Comparison of ENCODE assay signal across 10 cellular contexts in the genomic region with DNA sequence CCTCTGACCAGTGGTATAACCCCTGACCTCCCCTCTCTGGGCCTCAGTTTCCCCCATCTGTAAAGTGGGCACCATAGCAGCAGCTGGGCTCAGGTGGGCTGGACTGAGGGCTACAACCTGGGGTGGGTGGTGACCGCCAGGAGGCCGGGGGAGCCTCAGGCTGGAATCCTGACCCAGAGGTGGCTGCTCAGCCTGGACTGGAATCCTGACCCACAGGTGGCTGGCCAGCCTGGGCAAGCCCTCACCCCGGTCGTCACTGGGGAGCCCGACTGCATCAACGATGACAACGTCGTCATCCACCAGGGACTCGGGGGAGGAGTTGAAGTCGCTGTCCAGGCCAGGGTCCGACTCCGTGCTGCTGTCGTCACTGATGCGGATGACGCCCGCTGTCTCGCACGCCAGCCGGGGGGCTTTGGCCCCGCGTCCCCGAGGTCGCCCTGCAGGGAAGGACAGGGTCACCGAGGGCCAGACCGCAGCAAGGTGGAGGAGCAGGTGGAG. TPM values are rescaled to one million over a fixed set of nuclear protein-coding genes. Genes with fewer than 3 reads are reported as not detected.
DNase-seq lines count a peak whose midpoint lies in the region; ATAC-seq, FAIRE-seq and TF ChIP-seq lines count a peak whose summit lies in the region.
"Had no signal": no experiment of that assay in that cellular context is flagged by ENCODE, and none has a peak within 500 bp of the region (broad histone marks: within the 10 kb centered on the region; RNA-seq: fewer than 3 reads in every experiment).

No MANE protein-coding gene starts in this region.

- no peak for ATAC-seq in K562
- ATAC-seq in lower lobe of right lung = no peak
- no peak for ATAC-seq in HG03469 (IDR thresholded peaks at IDR 0.05; ENCODE audit: unreplicated experiment)

- H3K9me3 ChIP-seq in K562 (replicated peaks; ENCODE audit: control insufficient read depth, insufficient read depth, low read depth, low read length) = no peaks in the 10 kb centered on the region
- H3K9me3 ChIP-seq in lower lobe of right lung = no peaks in the 10 kb centered on the region
- H3K9me3 ChIP-seq in stomach = no peaks in the 10 kb centered on the region
- H3K9me3 ChIP-seq in Karpas-422 (ENCODE audit: low read length) = no peaks in the 10 kb centered on the region

- no peak for TF ChIP-seq CTCF in K562 (IDR thresholded peaks at IDR 0.05 in 2 of 3, conservative IDR thresholded peaks at IDR 0.05 in 1 of 3; ENCODE audit: insufficient read depth in 2 of 3, low read depth in 1 of 3, low read length in 3 of 3)
- no peak for TF ChIP-seq CTCF in lower lobe of right lung (IDR thresholded peaks at IDR 0.05)
- TF ChIP-seq CTCF in stomach (IDR thresholded peaks at IDR 0.05) = no peak

- no TSS peak for BruUV-seq in K562 (replicated peaks; lab: Mats Ljungman, UMichigan)

- no peak for TF ChIP-seq RAD21 in K562 (CRISPR knock-in tag; conservative IDR thresholded peaks at IDR 0.05 in 1 of 2, IDR thresholded peaks at IDR 0.05 in 1 of 2)

- H3K4me1 ChIP-seq in K562 (replicated peaks in 1 of 2; ENCODE audit: control insufficient read depth in 2 of 2, insufficient read depth in 2 of 2, low read length in 2 of 2) (peaks cover 9 to 75% of the 10 kb centered on the region in 2 experiments), lower lobe of right lung (peaks cover 25% of the 10 kb centered on the region), stomach (peaks cover 24 to 37% (median 30%) of the 10 kb centered on the region in 4 donors), Karpas-422 (ENCODE audit: low read length) (peaks cover 3% of the 10 kb centered on the region; the same call in 1 of the 2 replicates)

- intact Hi-C loops in K562 (cut with micrococcal nuclease) (loop anchor here (2.0 to 5.0 kb wide), 2 partner anchors 78 to 127 kb away; partner anchors contain the start of gene ATP5F1D), lower lobe of right lung (cut with DNase I) (no loop called here), stomach (cut with DNase I; ENCODE audit: low total_unique reads) (loop anchor here (5.0 kb wide), 1 partner anchor 68 kb away; no protein-coding TSS in a partner anchor)

- H3K9me2 ChIP-seq in Karpas-422 (replicated peaks; ENCODE audit: insufficient read depth, low read length) = no peaks in the 10 kb centered on the region

- WGBS in K562 (ENCODE audit: insufficient coverage, low coverage, missing lambda C conversion rate) = 94% methylated on average over 12 of the region's 25 CpGs
- 91 to 95% (median 93%) methylated on average over 20 to 25 of the region's 25 CpGs for WGBS in stomach, 5 donors

- CTCF ChIA-PET in K562 (lab: Yijun Ruan, JAX; ENCODE audit: low intra/inter-chr PET ratio) = interaction anchor here (0.7 to 3.8 kb wide), 4 partner anchors 80 to 126 kb away, joined by 3 to 21 read pairs (median 14); partner anchors contain the start of gene ATP5F1D

- H4K20me1 ChIP-seq in K562 (replicated peaks; ENCODE audit: control insufficient read depth, insufficient read depth, low read length) = no peaks in the 10 kb centered on the region
- peaks cover 5% of the 10 kb centered on the region; the same call in 1 of the 2 replicates for H4K20me1 ChIP-seq in Karpas-422 (ENCODE audit: insufficient read depth, low read depth, low read length)

- no peak for TF ChIP-seq POLR2A in GM12891 (IDR thresholded peaks at IDR 0.05; ENCODE audit: low read depth, low read length)
- TF ChIP-seq POLR2A in K562 (conservative IDR thresholded peaks at IDR 0.05) = no peak; the same call in 1 of the 2 replicates
- no peak for TF ChIP-seq POLR2A in stomach (IDR thresholded peaks at IDR 0.05)

- peaks cover 74% of the 10 kb centered on the region; the same call in 2 of the 3 replicates for H3K36me3 ChIP-seq in K562 (ENCODE audit: control insufficient read depth, insufficient read depth, low read length)
- H3K36me3 ChIP-seq in lower lobe of right lung = peaks cover 96% of the 10 kb centered on the region
- peaks cover 72 to 100% (median 96%) of the 10 kb centered on the region in 4 donors for H3K36me3 ChIP-seq in stomach
- no peaks in the 10 kb centered on the region for H3K36me3 ChIP-seq in Karpas-422 (ENCODE audit: insufficient read depth, low read length)

- H3K27me3 ChIP-seq in K562 (ENCODE audit: control insufficient read depth in 2 of 2, insufficient read depth in 2 of 2, low read length in 2 of 2) (no peaks in the 10 kb centered on the region), lower lobe of right lung (ENCODE audit: low read depth) (no peaks in the 10 kb centered on the region), stomach (no peaks in the 10 kb centered on the region), Karpas-422 (ENCODE audit: low read length) (no peaks in the 10 kb centered on the region)

- H3K9me1 ChIP-seq in K562 (ENCODE audit: control insufficient read depth, insufficient read depth, low read length) = no peaks in the 10 kb centered on the region

- H3K27ac ChIP-seq in K562 (ENCODE audit: extremely low read depth, low read depth, low read length) = peak overlapping the region; percentile 62; the same call in 1 of the 3 replicates
- H3K27ac ChIP-seq in lower lobe of right lung = peak overlapping the region; percentile 76
- peak overlapping the region; percentile 25 to 87 (median 82) for H3K27ac ChIP-seq in stomach
- H3K27ac ChIP-seq in Karpas-422 (ENCODE audit: low read length) = no peak overlapping the region
- H3K27ac ChIP-seq: epithelial cell of prostate had no signal

- H3K4me3 ChIP-seq in K562 (no peak overlapping the region), lower lobe of right lung (no peak overlapping the region), stomach (peak overlapping the region in 2 of 4 donors; percentile 5 to 29), Karpas-422 (ENCODE audit: low read length) (no peak overlapping the region)

- TF ChIP-seq EP300 in K562 (IDR thresholded peaks at IDR 0.05; ENCODE audit: low read length) (no peak), stomach (IDR thresholded peaks at IDR 0.05) (no peak)

- FAIRE-seq in GM12891 (lab: Jason Lieb, UNC) (peak; percentile 55), K562 (lab: Jason Lieb, UNC) (no peak)
- FAIRE-seq: RCC 7860 had no signal

- DNase-seq in GM12891 (ENCODE audit: insufficient read length, low spot score) (no peak), K562 (ENCODE audit: extremely low read depth in 1 of 4, low spot score in 3 of 4) (no peak), lower lobe of right lung (no peak), stomach (no peak), AG08396 (ENCODE audit: low spot score) (no peak), Karpas-422 (no peak)
- DNase-seq in stimulated activated CD4-positive, alpha-beta T cell treated with anti-CD3 and anti-CD28 coated beads, Interleukin-15, amount 100 ng/mL, for 24 hours = no peak

- POLR2A ChIA-PET in K562 (lab: Yijun Ruan, JAX) = interaction anchor here (0.6 to 2.3 kb wide), 8 partner anchors 9 to 155 kb away, joined by 3 to 14 read pairs (median 4); partner anchors contain the start of genes ATP5F1D, CIRBP and GPX4

- H3K4me2 ChIP-seq in K562 (ENCODE audit: insufficient read depth, low read length) (no peak overlapping the region), Karpas-422 (ENCODE audit: low read depth, low read length, poor library complexity, severe bottlenecking) (no peak overlapping the region)

- H3K9ac ChIP-seq in K562 (ENCODE audit: insufficient read depth in 1 of 2, low read depth in 2 of 2, low read length in 2 of 2) (peak overlapping the region in 1 of 2 experiments; percentile 33; a peak in 2 of 4 replicates), Karpas-422 (ENCODE audit: low read length) (no peak overlapping the region)

- in situ Hi-C loops in K562 (cut with MboI) = no loop called here

- H3K79me2 ChIP-seq in K562 (ENCODE audit: control insufficient read depth, insufficient read depth, low read length) (peaks cover 3% of the 10 kb centered on the region; the same call in 1 of the 3 replicates), Karpas-422 (ENCODE audit: low read length) (no peaks in the 10 kb centered on the region)

- H2AFZ ChIP-seq in K562 (ENCODE audit: low read depth, low read length) (no peak overlapping the region), Karpas-422 (ENCODE audit: low read length) (no peak overlapping the region)

RNA-seq across cellular contexts. Expression of gene GPX4, which starts 10.2 kb away (rescaled TPM):
- 472 TPM for polyA plus RNA-seq in GM12891 (2012; ENCODE audit: low read depth, missing spikeins)
- total RNA-seq in K562 (2011; cell fraction: chromatin; rRNA removed; ENCODE audit: low replicate concordance) = 61.5 and 154 TPM in 2 replicates
- total RNA-seq in K562 (2011; cell fraction: nucleolus; rRNA removed) = 171 and 189 TPM in 2 replicates
- total RNA-seq in K562 (2011; cell fraction: nucleoplasm; rRNA removed) = 129 and 161 TPM in 2 replicates
- total RNA-seq in K562 (2014; rRNA removed) = 639 and 643 TPM in 2 replicates
- total RNA-seq in K562 (2014; rRNA removed; fragmentation: Illumina TruSeq; extraction: Trizol) = 131 and 209 TPM in 2 replicates
- 349 and 395 TPM in 2 replicates for total RNA-seq in K562 (2015; rRNA removed; fragmentation: Illumina TruSeq; extraction: Trizol)
- 383 and 392 TPM in 2 replicates for total RNA-seq in K562 (2021)
- polyA plus RNA-seq in K562 (2011; rRNA removed) = 223 and 286 TPM in 2 replicates
- 531 and 777 TPM in 2 replicates for polyA plus RNA-seq in K562 (2011; cell fraction: cytosol; rRNA removed)
- polyA plus RNA-seq in K562 (2011; cell fraction: nucleus; rRNA removed) = 389 and 485 TPM in 2 replicates
- 659 and 746 TPM in 2 replicates for polyA plus RNA-seq in K562 (2012)
- polyA plus RNA-seq in K562 (2014; fragmentation: Illumina TruSeq; extraction: Trizol) = 434 and 536 TPM in 2 replicates
- 100 to 1,000 TPM in 1 of 2 experiments, 10 to 100 TPM in 1; 61.4 to 125 TPM for polyA plus RNA-seq in K562 (2014; fragmentation: Nextera tagmentation; extraction: Ambion mirVana)
- polyA plus RNA-seq in K562 (2014; rRNA removed) = 661 and 856 TPM in 2 replicates
- polyA minus RNA-seq in K562 (2011; rRNA and poly(A)+ RNA removed) = 117 and 134 TPM in 2 replicates
- polyA minus RNA-seq in K562 (2011; cell fraction: cytosol; rRNA and poly(A)+ RNA removed) = 191 and 300 TPM in 2 replicates
- 54.3 and 64.1 TPM in 2 replicates for polyA minus RNA-seq in K562 (2011; cell fraction: nucleus; rRNA and poly(A)+ RNA removed)
- total RNA-seq in lower lobe of right lung = 378 TPM
- total RNA-seq in stomach = 100 to 1,000 TPM in 4 of 5 donors, 10 to 100 TPM in 1; 90.0 to 710 (median 158) TPM
- 100 to 1,000 TPM; 433 to 532 (median 509) TPM for polyA plus RNA-seq in stomach
- 286 and 423 TPM in 2 replicates for total RNA-seq in Karpas-422 (2014; rRNA removed; shearing (Covaris generic); ENCODE audit: low replicate concordance)

RNA-seq across cellular contexts. Expression of gene POLR2E, which starts 18.9 kb away (rescaled TPM):
- polyA plus RNA-seq in GM12891 (2012; ENCODE audit: low read depth, missing spikeins) = 196 TPM
- total RNA-seq in K562 (2011; cell fraction: chromatin; rRNA removed; ENCODE audit: low replicate concordance) = 38.2 and 129 TPM in 2 replicates
- 126 and 135 TPM in 2 replicates for total RNA-seq in K562 (2011; cell fraction: nucleolus; rRNA removed)
- total RNA-seq in K562 (2011; cell fraction: nucleoplasm; rRNA removed) = 74.1 and 78.7 TPM in 2 replicates
- 297 and 441 TPM in 2 replicates for total RNA-seq in K562 (2014; rRNA removed)
- 40.2 and 78.0 TPM in 2 replicates for total RNA-seq in K562 (2014; rRNA removed; fragmentation: Illumina TruSeq; extraction: Trizol)
- total RNA-seq in K562 (2015; rRNA removed; fragmentation: Illumina TruSeq; extraction: Trizol) = 141 and 144 TPM in 2 replicates
- total RNA-seq in K562 (2021) = 328 and 351 TPM in 2 replicates
- polyA plus RNA-seq in K562 (2011; rRNA removed) = 244 and 334 TPM in 2 replicates
- 305 and 616 TPM in 2 replicates for polyA plus RNA-seq in K562 (2011; cell fraction: cytosol; rRNA removed)
- 112 and 143 TPM in 2 replicates for polyA plus RNA-seq in K562 (2011; cell fraction: nucleus; rRNA removed)
- polyA plus RNA-seq in K562 (2012) = 291 and 445 TPM in 2 replicates
- polyA plus RNA-seq in K562 (2014; fragmentation: Illumina TruSeq; extraction: Trizol) = 267 and 448 TPM in 2 replicates
- polyA plus RNA-seq in K562 (2014; fragmentation: Nextera tagmentation; extraction: Ambion mirVana) = 10 to 100 TPM in 1 of 2 experiments, 1 to 10 TPM in 1; 3.4 to 32.5 TPM
- 413 and 438 TPM in 2 replicates for polyA plus RNA-seq in K562 (2014; rRNA removed)
- 36.0 and 77.6 TPM in 2 replicates for polyA minus RNA-seq in K562 (2011; rRNA and poly(A)+ RNA removed)
- 127 and 173 TPM in 2 replicates for polyA minus RNA-seq in K562 (2011; cell fraction: cytosol; rRNA and poly(A)+ RNA removed)
- 45.4 and 50.5 TPM in 2 replicates for polyA minus RNA-seq in K562 (2011; cell fraction: nucleus; rRNA and poly(A)+ RNA removed)
- 158 TPM for total RNA-seq in lower lobe of right lung
- total RNA-seq in stomach = 100 to 1,000 TPM in 1 of 5 donors, 10 to 100 TPM in 4; 24.5 to 361 (median 40.6) TPM
- polyA plus RNA-seq in stomach = 100 to 1,000 TPM; 109 to 128 (median 123) TPM
- 117 and 222 TPM in 2 replicates for total RNA-seq in Karpas-422 (2014; rRNA removed; shearing (Covaris generic); ENCODE audit: low replicate concordance)

RNA-seq across cellular contexts. Expression of gene ARHGAP45, which starts 47.1 kb away (rescaled TPM):
- 71.9 TPM for polyA plus RNA-seq in GM12891 (2012; ENCODE audit: low read depth, missing spikeins)
- 25.6 and 81.0 TPM in 2 replicates for total RNA-seq in K562 (2011; cell fraction: chromatin; rRNA removed; ENCODE audit: low replicate concordance)
- total RNA-seq in K562 (2011; cell fraction: nucleolus; rRNA removed) = 39.0 and 49.5 TPM in 2 replicates
- total RNA-seq in K562 (2011; cell fraction: nucleoplasm; rRNA removed) = 22.7 and 24.1 TPM in 2 replicates
- total RNA-seq in K562 (2014; rRNA removed) = 22.1 and 31.1 TPM in 2 replicates
- total RNA-seq in K562 (2014; rRNA removed; fragmentation: Illumina TruSeq; extraction: Trizol) = 1.0 and 1.8 TPM in 2 replicates
- 4.2 and 6.0 TPM in 2 replicates for total RNA-seq in K562 (2015; rRNA removed; fragmentation: Illumina TruSeq; extraction: Trizol)
- 18.0 and 19.9 TPM in 2 replicates for total RNA-seq in K562 (2021)
- polyA plus RNA-seq in K562 (2011; rRNA removed) = 4.4 and 7.6 TPM in 2 replicates
- polyA plus RNA-seq in K562 (2011; cell fraction: cytosol; rRNA removed) = 5.6 and 12.6 TPM in 2 replicates
- polyA plus RNA-seq in K562 (2011; cell fraction: nucleus; rRNA removed) = 17.8 and 38.7 TPM in 2 replicates
- 15.0 and 15.2 TPM in 2 replicates for polyA plus RNA-seq in K562 (2012)
- polyA plus RNA-seq in K562 (2014; fragmentation: Illumina TruSeq; extraction: Trizol) = 1.9 and 6.9 TPM in 2 replicates
- under 1 TPM; 0.08 to 0.63 TPM for polyA plus RNA-seq in K562 (2014; fragmentation: Nextera tagmentation; extraction: Ambion mirVana)
- 16.3 and 20.2 TPM in 2 replicates for polyA plus RNA-seq in K562 (2014; rRNA removed)
- polyA minus RNA-seq in K562 (2011; rRNA and poly(A)+ RNA removed) = 1.7 and 2.0 TPM in 2 replicates
- 6.2 and 8.5 TPM in 2 replicates for polyA minus RNA-seq in K562 (2011; cell fraction: cytosol; rRNA and poly(A)+ RNA removed)
- 5.5 and 6.6 TPM in 2 replicates for polyA minus RNA-seq in K562 (2011; cell fraction: nucleus; rRNA and poly(A)+ RNA removed)
- 83.5 TPM for total RNA-seq in lower lobe of right lung
- total RNA-seq in stomach = 100 to 1,000 TPM in 1 of 5 donors, 10 to 100 TPM in 4; 14.3 to 211 (median 22.3) TPM
- polyA plus RNA-seq in stomach = 10 to 100 TPM; 12.2 to 15.4 (median 14.0) TPM
- total RNA-seq in Karpas-422 (2014; rRNA removed; shearing (Covaris generic); ENCODE audit: low replicate concordance) = 31.5 and 114 TPM in 2 replicates
